In the genomic region with DNA sequence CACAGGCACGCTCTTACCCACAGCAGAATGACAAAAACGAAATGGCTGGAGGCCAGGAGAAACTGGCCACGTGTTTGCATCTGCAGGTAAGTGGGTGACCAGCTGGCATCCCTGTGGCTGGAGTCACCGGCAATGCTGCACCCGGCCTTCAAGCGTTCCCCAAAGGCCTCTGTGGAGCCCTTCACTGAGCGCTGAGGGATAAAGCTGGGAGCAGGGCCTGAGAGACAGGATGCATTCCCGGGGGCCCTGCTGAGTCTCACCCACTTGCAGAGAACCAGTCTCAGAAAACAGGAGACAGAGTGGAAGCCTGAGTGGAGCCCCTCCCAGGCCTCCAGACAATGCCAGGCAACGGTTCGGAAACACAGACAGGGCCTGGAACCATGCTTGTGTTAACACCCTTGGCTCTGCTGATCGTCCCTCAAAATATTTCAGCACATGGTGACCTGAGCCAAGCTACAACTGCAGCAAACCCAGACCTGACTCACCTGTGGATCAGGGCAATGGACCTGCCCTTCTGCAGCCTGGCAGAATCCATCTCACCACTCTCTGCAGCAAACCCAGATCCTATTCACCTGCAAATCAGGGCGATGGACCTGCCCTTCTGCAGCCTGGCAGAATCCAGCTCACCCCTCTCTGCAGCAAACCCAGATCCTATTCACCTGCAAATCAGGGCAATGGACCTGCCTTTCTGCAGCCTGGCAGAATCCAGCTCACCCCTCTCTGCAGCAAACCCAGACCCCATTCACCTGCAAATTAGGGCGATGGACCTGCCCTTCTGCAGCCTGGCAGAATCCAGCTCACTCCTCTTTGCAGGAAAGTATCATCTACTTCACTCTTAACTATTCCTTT, we compare ENCODE assay signal across 1 cellular context.
TF ChIP-seq lines count a peak whose summit lies in the region.

No MANE protein-coding gene starts in this region.

TF ChIP-seq in GM23338, 12 proteins besides CTCF, POLR2A, EP300 and RAD21 (continued from another document):
- TF ChIP-seq, protein P1, sequence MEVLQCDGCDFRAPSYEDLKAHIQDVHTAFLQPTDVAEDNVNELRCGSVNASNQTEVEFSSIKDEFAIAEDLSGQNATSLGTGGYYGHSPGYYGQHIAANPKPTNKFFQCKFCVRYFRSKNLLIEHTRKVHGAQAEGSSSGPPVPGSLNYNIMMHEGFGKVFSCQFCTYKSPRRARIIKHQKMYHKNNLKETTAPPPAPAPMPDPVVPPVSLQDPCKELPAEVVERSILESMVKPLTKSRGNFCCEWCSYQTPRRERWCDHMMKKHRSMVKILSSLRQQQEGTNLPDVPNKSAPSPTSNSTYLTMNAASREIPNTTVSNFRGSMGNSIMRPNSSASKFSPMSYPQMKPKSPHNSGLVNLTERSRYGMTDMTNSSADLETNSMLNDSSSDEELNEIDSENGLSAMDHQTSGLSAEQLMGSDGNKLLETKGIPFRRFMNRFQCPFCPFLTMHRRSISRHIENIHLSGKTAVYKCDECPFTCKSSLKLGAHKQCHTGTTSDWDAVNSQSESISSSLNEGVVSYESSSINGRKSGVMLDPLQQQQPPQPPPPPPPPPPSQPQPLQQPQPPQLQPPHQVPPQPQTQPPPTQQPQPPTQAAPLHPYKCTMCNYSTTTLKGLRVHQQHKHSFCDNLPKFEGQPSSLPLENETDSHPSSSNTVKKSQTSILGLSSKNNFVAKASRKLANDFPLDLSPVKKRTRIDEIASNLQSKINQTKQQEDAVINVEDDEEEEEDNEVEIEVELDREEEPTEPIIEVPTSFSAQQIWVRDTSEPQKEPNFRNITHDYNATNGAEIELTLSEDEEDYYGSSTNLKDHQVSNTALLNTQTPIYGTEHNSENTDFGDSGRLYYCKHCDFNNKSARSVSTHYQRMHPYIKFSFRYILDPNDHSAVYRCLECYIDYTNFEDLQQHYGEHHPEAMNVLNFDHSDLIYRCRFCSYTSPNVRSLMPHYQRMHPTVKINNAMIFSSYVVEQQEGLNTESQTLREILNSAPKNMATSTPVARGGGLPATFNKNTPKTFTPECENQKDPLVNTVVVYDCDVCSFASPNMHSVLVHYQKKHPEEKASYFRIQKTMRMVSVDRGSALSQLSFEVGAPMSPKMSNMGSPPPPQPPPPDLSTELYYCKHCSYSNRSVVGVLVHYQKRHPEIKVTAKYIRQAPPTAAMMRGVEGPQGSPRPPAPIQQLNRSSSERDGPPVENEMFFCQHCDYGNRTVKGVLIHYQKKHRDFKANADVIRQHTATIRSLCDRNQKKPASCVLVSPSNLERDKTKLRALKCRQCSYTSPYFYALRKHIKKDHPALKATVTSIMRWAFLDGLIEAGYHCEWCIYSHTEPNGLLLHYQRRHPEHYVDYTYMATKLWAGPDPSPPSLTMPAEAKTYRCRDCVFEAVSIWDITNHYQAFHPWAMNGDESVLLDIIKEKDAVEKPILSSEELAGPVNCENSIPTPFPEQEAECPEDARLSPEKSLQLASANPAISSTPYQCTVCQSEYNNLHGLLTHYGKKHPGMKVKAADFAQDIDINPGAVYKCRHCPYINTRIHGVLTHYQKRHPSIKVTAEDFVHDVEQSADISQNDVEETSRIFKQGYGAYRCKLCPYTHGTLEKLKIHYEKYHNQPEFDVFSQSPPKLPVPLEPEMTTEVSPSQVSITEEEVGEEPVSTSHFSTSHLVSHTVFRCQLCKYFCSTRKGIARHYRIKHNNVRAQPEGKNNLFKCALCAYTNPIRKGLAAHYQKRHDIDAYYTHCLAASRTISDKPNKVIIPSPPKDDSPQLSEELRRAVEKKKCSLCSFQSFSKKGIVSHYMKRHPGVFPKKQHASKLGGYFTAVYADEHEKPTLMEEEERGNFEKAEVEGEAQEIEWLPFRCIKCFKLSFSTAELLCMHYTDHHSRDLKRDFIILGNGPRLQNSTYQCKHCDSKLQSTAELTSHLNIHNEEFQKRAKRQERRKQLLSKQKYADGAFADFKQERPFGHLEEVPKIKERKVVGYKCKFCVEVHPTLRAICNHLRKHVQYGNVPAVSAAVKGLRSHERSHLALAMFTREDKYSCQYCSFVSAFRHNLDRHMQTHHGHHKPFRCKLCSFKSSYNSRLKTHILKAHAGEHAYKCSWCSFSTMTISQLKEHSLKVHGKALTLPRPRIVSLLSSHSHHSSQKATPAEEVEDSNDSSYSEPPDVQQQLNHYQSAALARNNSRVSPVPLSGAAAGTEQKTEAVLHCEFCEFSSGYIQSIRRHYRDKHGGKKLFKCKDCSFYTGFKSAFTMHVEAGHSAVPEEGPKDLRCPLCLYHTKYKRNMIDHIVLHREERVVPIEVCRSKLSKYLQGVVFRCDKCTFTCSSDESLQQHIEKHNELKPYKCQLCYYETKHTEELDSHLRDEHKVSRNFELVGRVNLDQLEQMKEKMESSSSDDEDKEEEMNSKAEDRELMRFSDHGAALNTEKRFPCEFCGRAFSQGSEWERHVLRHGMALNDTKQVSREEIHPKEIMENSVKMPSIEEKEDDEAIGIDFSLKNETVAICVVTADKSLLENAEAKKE (CRISPR knock-in tag; IDR thresholded peaks at IDR 0.05) = no peak
- no peak for TF ChIP-seq POLR2AphosphoS5 (IDR thresholded peaks at IDR 0.05; ENCODE audit: low read depth)
